In genomic region chr3:129161860-129162271, GRCh38 we compare ENCODE assay signal across 8 cellular contexts. TPM values are rescaled to one million over a fixed set of nuclear protein-coding genes. Genes with fewer than 3 reads are reported as not detected.
A peak's percentile ranks its signal among the peaks of the same experiment; 100 is the strongest.
DNase-seq lines count a peak whose midpoint lies in the region; ATAC-seq and TF ChIP-seq lines count a peak whose summit lies in the region.

No MANE protein-coding gene starts in this region.

- H3K27ac ChIP-seq in BLaER1 (peak overlapping the region; percentile 97), breast epithelium (peak overlapping the region; percentile 96 to 98), layer of hippocampus (ENCODE audit: low read depth, low read length) (peak overlapping the region; percentile 98)

- H3K27me3 ChIP-seq in BLaER1 (no peaks in the 10 kb centered on the region), breast epithelium (no peaks in the 10 kb centered on the region), layer of hippocampus (ENCODE audit: control insufficient read depth, insufficient read depth, low read length) (no peaks in the 10 kb centered on the region)

- TF ChIP-seq POLR2A in breast epithelium (IDR thresholded peaks at IDR 0.05) = no peak

- peak in 1 of 3 donors; percentile 5 for TF ChIP-seq CTCF in breast epithelium (IDR thresholded peaks at IDR 0.05)

- H4K20me1 ChIP-seq in BLaER1 = peaks cover 55% of the 10 kb centered on the region

- peaks cover 47% of the 10 kb centered on the region for H3K36me3 ChIP-seq in BLaER1
- H3K36me3 ChIP-seq in breast epithelium = peaks cover 4% of the 10 kb centered on the region

- H3K4me3 ChIP-seq in BLaER1 = peak overlapping the region; percentile 91
- peak overlapping the region; percentile 84 to 94 (median 91) for H3K4me3 ChIP-seq in breast epithelium

- H3K9me3 ChIP-seq in BLaER1 (no peaks in the 10 kb centered on the region), breast epithelium (no peaks in the 10 kb centered on the region)

- H3K9ac ChIP-seq in BLaER1 = peak overlapping the region; percentile 96

- ATAC-seq in GM21619 (IDR thresholded peaks at IDR 0.05; ENCODE audit: unreplicated experiment) (peak; percentile 4), HG03378 (IDR thresholded peaks at IDR 0.05; ENCODE audit: unreplicated experiment) (no peak)

- H3K4me2 ChIP-seq in BLaER1 = peak overlapping the region; percentile 87

- intact Hi-C loops in breast epithelium (cut with DNase I; ENCODE audit: low total_unique reads) = no loop called here

- DNase-seq in RKO (ENCODE audit: low spot score) (peak; percentile 58), breast epithelium (ENCODE audit: low spot score in 2 of 2) (no peak), superior temporal gyrus (ENCODE audit: extremely low spot score) (no peak)
- DNase-seq in stimulated activated naive CD4-positive, alpha-beta T cell treated with Interleukin-2 at 50 U/mL for 16 hours (lab: John Stamatoyannopoulos, UW) = peak; percentile 5

- peaks cover 30% of the 10 kb centered on the region for H3K4me1 ChIP-seq in BLaER1
- peaks cover 4 to 8% of the 10 kb centered on the region in 2 donors for H3K4me1 ChIP-seq in breast epithelium

RNA-seq across cellular contexts. Expression of gene ISY1, which starts 1.0 kb away (rescaled TPM):
- total RNA-seq in breast epithelium = 10 to 100 TPM; 21.4 to 27.9 (median 21.7) TPM

RNA-seq across cellular contexts. Expression of gene CNBP, which starts 21.8 kb away (rescaled TPM):
- 100 to 1,000 TPM; 384 to 521 (median 495) TPM for total RNA-seq in breast epithelium

RNA-seq across cellular contexts. Expression of gene RAB43, which starts 40.3 kb away (rescaled TPM):
- total RNA-seq in breast epithelium = 10 to 100 TPM in 2 of 3 donors, 1 to 10 TPM in 1; 5.6 to 17.0 (median 17.0) TPM

Comparison
In these comparisons a context has a peak if more than half of its experiments do, and no peak if none do; other contexts are left out.
1. DNase-seq: peak in RKO (single experiment) and stimulated activated naive CD4-positive, alpha-beta T cell treated with Interleukin-2 at 50 U/mL for 16 hours (single experiment); none in breast epithelium (0 of 2) and superior temporal gyrus (single experiment).
2. Peak in every context shown above with its lines, with median percentiles within 50 percentile points of each other: H3K27ac ChIP-seq.